ENCODE assay signal across 8 cellular contexts in genomic region chr6:27388293-27389197, GRCh38. TPM values are rescaled to one million over a fixed set of nuclear protein-coding genes. Genes with fewer than 3 reads are reported as not detected.
DNase-seq lines count a peak whose midpoint lies in the region; ATAC-seq and TF ChIP-seq lines count a peak whose summit lies in the region.

Gene ZNF391, plus strand, starts transcription at chr6:27388759. Its CDS starts 11,612 bp downstream, at chr6:27400371.

- H3K27me3 Mint-ChIP-seq in chondrocyte (ENCODE audit: low read depth) = peaks cover 3% of the 10 kb centered on the region

- H3K36me3 Mint-ChIP-seq in chondrocyte (ENCODE audit: low read depth) = peaks cover 1% of the 10 kb centered on the region

- intact Hi-C loops in A673 (cut with micrococcal nuclease; ENCODE audit: unreplicated experiment) = no loop called here

- CTCF ChIA-PET in A673 (lab: Charles Lee) = no interaction called here

- no peaks in the 10 kb centered on the region for H3K9me3 ChIP-seq in A673 (ENCODE audit: low read depth, low read length, poor library complexity, severe bottlenecking)

- TF ChIP-seq CTCF in A673 (conservative IDR thresholded peaks at IDR 0.05; ENCODE audit: low read depth, low read length) (no peak), chondrocyte (IDR thresholded peaks at IDR 0.05) (no peak)

- H3K27ac ChIP-seq in A673 (ENCODE audit: low read depth, low read length, poor library complexity, severe bottlenecking) = peak within 1 kb of the TSS; percentile 75

- ATAC-seq in GM18519 (IDR thresholded peaks at IDR 0.05; ENCODE audit: low FRiP score, unreplicated experiment) (peak; percentile 66), HG03064 (IDR thresholded peaks at IDR 0.05; ENCODE audit: low read depth, unreplicated experiment) (peak; percentile 81)
- peak; percentile 91 for ATAC-seq in activated CD4-positive, CD25-positive, alpha-beta regulatory T cell treated with anti-CD3 and anti-CD28 coated beads, Interleukin-2, amount 50 U/mL, for 24 hours

- peaks cover 9% of the 10 kb centered on the region for H3K9me3 Mint-ChIP-seq in chondrocyte (ENCODE audit: low read depth)

- no TSS peak for BruUV-seq in A673 (replicated peaks; lab: Mats Ljungman, UMichigan)

- H3K27ac Mint-ChIP-seq in chondrocyte (ENCODE audit: unreplicated experiment) = peak within 1 kb of the TSS; percentile 94

- peak within 1 kb of the TSS; percentile 88 for H3K4me3 Mint-ChIP-seq in chondrocyte (ENCODE audit: unreplicated experiment)

- POLR2A ChIA-PET in A673 (lab: Charles Lee; ENCODE audit: low non-redundant PET) = no interaction called here

- H3K4me3 ChIP-seq in A673 (ENCODE audit: low read depth, low read length, poor library complexity, severe bottlenecking) = peak within 1 kb of the TSS; percentile 72

- peak; percentile 85 for DNase-seq in A673 (ENCODE audit: low spot score)
- DNase-seq in NCI-H2196 (lab: John Stamatoyannopoulos, UW; ENCODE audit: unreplicated experiment) = peak; percentile 79
- no peak for DNase-seq in chondrocyte (ENCODE audit: low spot score)
- DNase-seq in kidney glomerular epithelial cell (lab: John Stamatoyannopoulos, UW) = peak; percentile 82
- peak; percentile 5 to 51 for DNase-seq in stimulated activated CD4-positive, alpha-beta T cell treated with anti-CD3 and anti-CD28 coated beads, Interleukin-1b, Interleukin-23, amount 100 ng/mL, for 1 hour (ENCODE audit: low read depth in 2 of 2)

- H3K4me1 Mint-ChIP-seq in chondrocyte (ENCODE audit: low read depth) = peaks cover 21% of the 10 kb centered on the region

- no peaks in the 10 kb centered on the region for H3K36me3 ChIP-seq in A673 (ENCODE audit: insufficient read depth, low read length, poor library complexity, severe bottlenecking)

- no peaks in the 10 kb centered on the region for H3K27me3 ChIP-seq in A673 (replicated peaks; ENCODE audit: insufficient read depth, low read depth, low read length, poor library complexity)

- H3K4me1 ChIP-seq in A673 (ENCODE audit: insufficient read depth, low read length, poor library complexity, severe bottlenecking) = peaks cover 7% of the 10 kb centered on the region

RNA-seq across cellular contexts. Expression of gene ZNF391, which starts in this region (rescaled TPM):
- 2.8 and 3.4 TPM in 2 replicates for total RNA-seq in A673 (2021)
- 4.1 to 5.0 TPM (median 4.5 TPM) in 3 replicates for total RNA-seq in chondrocyte
